Comparison of ENCODE assay signal across 1 cellular context in genomic region chr18:576924-577323, GRCh38.
TF ChIP-seq lines count a peak whose summit lies in the region.

No MANE protein-coding gene starts in this region.

TF ChIP-seq in H1, 55 proteins besides CTCF, POLR2A, EP300 and RAD21:
- no peak for TF ChIP-seq BRCA1 (IDR thresholded peaks at IDR 0.05; ENCODE audit: low read depth, low read length)
- TF ChIP-seq GABPA (IDR thresholded peaks at IDR 0.05; ENCODE audit: borderline replicate concordance, insufficient read depth, low read length) = no peak
- no peak for TF ChIP-seq TCF12 (IDR thresholded peaks at IDR 0.05; ENCODE audit: low read depth, low read length)
- TF ChIP-seq HDAC2 (IDR thresholded peaks at IDR 0.05; ENCODE audit: borderline replicate concordance in 1 of 2, low read depth in 2 of 2, low read length in 2 of 2) = no peak
- TF ChIP-seq EZH2 (IDR thresholded peaks at IDR 0.05; ENCODE audit: low read depth, low read length, severe bottlenecking) = no peak
- no peak for TF ChIP-seq MAFK (IDR thresholded peaks at IDR 0.05; ENCODE audit: low read depth, low read length)
- no peak for TF ChIP-seq HDAC6 (IDR thresholded peaks at IDR 0.05; ENCODE audit: low read depth, low read length)
- no peak for TF ChIP-seq BACH1 (IDR thresholded peaks at IDR 0.05; ENCODE audit: low read length)
- no peak for TF ChIP-seq BCL11A (IDR thresholded peaks at IDR 0.05; ENCODE audit: low read depth in 2 of 2, low read length in 2 of 2)
- no peak for TF ChIP-seq RBBP5 (IDR thresholded peaks at IDR 0.05; ENCODE audit: borderline replicate concordance, low read depth, low read length)
- no peak for TF ChIP-seq SUZ12 (IDR thresholded peaks at IDR 0.05; ENCODE audit: low read length)
- no peak for TF ChIP-seq ZNF274 (IDR thresholded peaks at IDR 0.05; ENCODE audit: borderline replicate concordance, extremely low read depth, low read length)
- no peak for TF ChIP-seq ATF3 (IDR thresholded peaks at IDR 0.05; ENCODE audit: insufficient read depth, low read depth, low read length)
- TF ChIP-seq NANOG (IDR thresholded peaks at IDR 0.05; ENCODE audit: insufficient read depth, low read depth, low read length, poor library complexity, severe bottlenecking) = no peak
- TF ChIP-seq SRF (IDR thresholded peaks at IDR 0.05; ENCODE audit: low read depth, low read length) = no peak
- TF ChIP-seq SIN3A (conservative IDR thresholded peaks at IDR 0.05 in 1 of 2, IDR thresholded peaks at IDR 0.05 in 1 of 2; ENCODE audit: low read depth in 1 of 2, low read length in 2 of 2) = no peak
- TF ChIP-seq TBP (IDR thresholded peaks at IDR 0.05; ENCODE audit: low read depth, low read length) = no peak
